In genomic region chr11:70229737-70230136, GRCh38 we compare ENCODE assay signal across 24 cellular contexts. TPM values are rescaled to one million over a fixed set of nuclear protein-coding genes. Genes with fewer than 3 reads are reported as not detected.
DNase-seq lines count a peak whose midpoint lies in the region; ATAC-seq, FAIRE-seq and TF ChIP-seq lines count a peak whose summit lies in the region.
"Had no signal": no experiment of that assay in that cellular context is flagged by ENCODE, and none has a peak within 500 bp of the region (broad histone marks: within the 10 kb centered on the region; RNA-seq: fewer than 3 reads in every experiment).

No MANE protein-coding gene starts in this region.

- CTCF ChIA-PET in Caco-2 (lab: Charles Lee) = no interaction called here

- no CpG with 5 or more reads among the region's 10 CpGs for WGBS in neuronal stem cell (ENCODE audit: extremely low coverage in 2 of 2, insufficient read length in 2 of 2, insufficient replicate concordance in 1 of 2), 2 donors

- peak overlapping the region; percentile 58 for H3K18ac ChIP-seq in neuronal stem cell (ENCODE audit: low read length)

- peak overlapping the region; percentile 29 for H3K27ac Mint-ChIP-seq in Caco-2 (ENCODE audit: unreplicated experiment)
- H3K27ac Mint-ChIP-seq: B cell; CD4-positive, CD25-positive, alpha-beta regulatory T cell; CD8-positive, alpha-beta T cell; H9 had no signal

- no peak overlapping the region for H3K9ac ChIP-seq in Karpas-422 (ENCODE audit: low read length)
- no peak overlapping the region for H3K9ac ChIP-seq in kidney (ENCODE audit: low read length in 2 of 2)
- H3K9ac ChIP-seq in neuronal stem cell (ENCODE audit: low read depth, low read length, poor library complexity) = no peak overlapping the region
- H3K9ac ChIP-seq: BLaER1, GM23248 had no signal

- H3K4me2 ChIP-seq in Karpas-422 (ENCODE audit: low read depth, low read length, poor library complexity, severe bottlenecking) (no peak overlapping the region), neuronal stem cell (ENCODE audit: insufficient read depth, low read length, poor library complexity, severe bottlenecking) (no peak overlapping the region)
- H3K4me2 ChIP-seq: BLaER1 had no signal

- H3K27me3 Mint-ChIP-seq in Caco-2 (ENCODE audit: insufficient read depth, unreplicated experiment) = no peaks in the 10 kb centered on the region

- H3K27me3 ChIP-seq in Caco-2 (replicated peaks; ENCODE audit: control insufficient read depth, insufficient read depth, low read length) (no peaks in the 10 kb centered on the region), Karpas-422 (ENCODE audit: low read length) (no peaks in the 10 kb centered on the region), neuronal stem cell (ENCODE audit: control insufficient read depth in 3 of 3, insufficient read depth in 3 of 3, low read depth in 1 of 3, low read length in 3 of 3) (peaks cover 0 to 14% (median 0%) of the 10 kb centered on the region in 3 experiments), upper lobe of right lung (no peaks in the 10 kb centered on the region)
- H3K27me3 ChIP-seq: BLaER1 had no signal

- H3K79me1 ChIP-seq in neuronal stem cell (ENCODE audit: low read depth, low read length) = no peaks in the 10 kb centered on the region

- no peak overlapping the region for H4K91ac ChIP-seq in neuronal stem cell (ENCODE audit: low read depth, low read length, poor library complexity)

- DNase-seq in Caco-2 (no peak), Karpas-422 (peak; percentile 4), kidney (peak; percentile 38), neuronal stem cell (ENCODE audit: low spot score) (no peak), upper lobe of right lung (no peak), NCI-H1048 (lab: John Stamatoyannopoulos, UW) (no peak), NCI-H128 (lab: John Stamatoyannopoulos, UW; ENCODE audit: unreplicated experiment) (no peak)
- DNase-seq: CD4-positive, CD25-positive, alpha-beta regulatory T cell; CD8-positive, alpha-beta T cell; DMS 273 treated with DMSO at 0.1 percent for 48 hours; DMS79; GF-D8; GM23248; H9 had no signal

- no peak overlapping the region for H3K4me3 Mint-ChIP-seq in Caco-2 (ENCODE audit: unreplicated experiment)
- H3K4me3 Mint-ChIP-seq: B cell; CD4-positive, CD25-positive, alpha-beta regulatory T cell; CD8-positive, alpha-beta T cell; H9 had no signal

- H3K9me3 ChIP-seq in Caco-2 (no peaks in the 10 kb centered on the region), Karpas-422 (ENCODE audit: low read length) (no peaks in the 10 kb centered on the region), kidney (ENCODE audit: control insufficient read depth in 1 of 2, low read length in 2 of 2) (no peaks in the 10 kb centered on the region), neuronal stem cell (replicated peaks in 1 of 2; ENCODE audit: control insufficient read depth in 2 of 2, insufficient read depth in 1 of 2, low read depth in 1 of 2, low read length in 2 of 2) (peaks cover 0 to 4% of the 10 kb centered on the region in 2 donors), upper lobe of right lung (no peaks in the 10 kb centered on the region)
- H3K9me3 ChIP-seq: BLaER1 had no signal

- TF ChIP-seq CTCF in Caco-2 (IDR thresholded peaks at IDR 0.05; ENCODE audit: insufficient read depth in 1 of 2, low read depth in 1 of 2, low read length in 1 of 2, severe bottlenecking in 1 of 2, unreplicated experiment in 1 of 2) = no peak
- no peak for TF ChIP-seq CTCF in kidney (IDR thresholded peaks at IDR 0.05; ENCODE audit: borderline replicate concordance, extremely low read depth, insufficient read depth)
- no peak for TF ChIP-seq CTCF in upper lobe of right lung (IDR thresholded peaks at IDR 0.05)

- no peaks in the 10 kb centered on the region for H3K79me2 ChIP-seq in Karpas-422 (ENCODE audit: low read length)

- no peaks in the 10 kb centered on the region for H3K9me2 ChIP-seq in Karpas-422 (replicated peaks; ENCODE audit: insufficient read depth, low read length)

- no peak overlapping the region for H3K14ac ChIP-seq in neuronal stem cell (ENCODE audit: low read length)

- ATAC-seq in upper lobe of right lung (no peak), GM21526 (IDR thresholded peaks at IDR 0.05; ENCODE audit: low FRiP score, unreplicated experiment) (no peak)
- ATAC-seq: CD8-positive, alpha-beta T cell; HCT116 had no signal

- H3K36me3 Mint-ChIP-seq in Caco-2 (ENCODE audit: insufficient read depth, unreplicated experiment) = no peaks in the 10 kb centered on the region
- H3K36me3 Mint-ChIP-seq: CD4-positive, CD25-positive, alpha-beta regulatory T cell; CD8-positive, alpha-beta T cell had no signal

- H3K36me3 ChIP-seq in Caco-2 (ENCODE audit: control insufficient read depth, insufficient read depth, low read length) = no peaks in the 10 kb centered on the region
- no peaks in the 10 kb centered on the region for H3K36me3 ChIP-seq in Karpas-422 (ENCODE audit: insufficient read depth, low read length)
- no peaks in the 10 kb centered on the region for H3K36me3 ChIP-seq in kidney (ENCODE audit: control insufficient read depth in 1 of 2, insufficient read depth in 2 of 2, low read length in 2 of 2)
- H3K36me3 ChIP-seq in neuronal stem cell (replicated peaks in 1 of 2; ENCODE audit: control insufficient read depth in 2 of 2, insufficient read depth in 2 of 2, low read length in 2 of 2) = no peaks in the 10 kb centered on the region
- H3K36me3 ChIP-seq in upper lobe of right lung = no peaks in the 10 kb centered on the region
- H3K36me3 ChIP-seq: BLaER1 had no signal

- H3K4ac ChIP-seq in neuronal stem cell (ENCODE audit: low read length) = no peak overlapping the region

- FAIRE-seq in kidney (lab: Jason Lieb, UNC) = no peak
- FAIRE-seq: A204.1, D721Med, GM12891, GM18507 had no signal

- no peak overlapping the region for H3K23ac ChIP-seq in neuronal stem cell (ENCODE audit: low read depth, low read length, poor library complexity)

- no TSS peak for BruUV-seq in Caco-2 (replicated peaks; lab: Mats Ljungman, UMichigan)

- intact Hi-C loops in Caco-2 (cut with micrococcal nuclease; ENCODE audit: unreplicated experiment) (loop anchor here (5.0 kb wide), 1 partner anchor 43 kb away; the partner anchor contains the start of gene PPFIA1), kidney (cut with DNase I) (no loop called here), upper lobe of right lung (cut with DNase I) (no loop called here)

- H2BK12ac ChIP-seq in neuronal stem cell (ENCODE audit: low read length) = no peak overlapping the region

- peaks cover 21% of the 10 kb centered on the region for H3K4me1 Mint-ChIP-seq in Caco-2 (ENCODE audit: low read depth, unreplicated experiment)
- H3K4me1 Mint-ChIP-seq: B cell; CD4-positive, CD25-positive, alpha-beta regulatory T cell had no signal

- H4K8ac ChIP-seq in neuronal stem cell (ENCODE audit: low read depth, low read length) = peak overlapping the region; percentile 31

- H2BK15ac ChIP-seq in neuronal stem cell (ENCODE audit: low read length) = no peak overlapping the region

- POLR2A ChIA-PET in Caco-2 (lab: Charles Lee) = no interaction called here

- peaks cover 18% of the 10 kb centered on the region for H3K4me1 ChIP-seq in Caco-2
- H3K4me1 ChIP-seq in Karpas-422 (ENCODE audit: low read length) = peaks cover 13% of the 10 kb centered on the region
- peaks cover 0 to 6% of the 10 kb centered on the region in 2 donors for H3K4me1 ChIP-seq in kidney (ENCODE audit: control insufficient read depth in 1 of 2, insufficient read depth in 1 of 2, low read depth in 1 of 2, low read length in 2 of 2)
- peaks cover 2 to 5% of the 10 kb centered on the region in 2 donors for H3K4me1 ChIP-seq in neuronal stem cell (ENCODE audit: control insufficient read depth in 2 of 2, insufficient read depth in 1 of 2, low read depth in 1 of 2, low read length in 2 of 2)
- H3K4me1 ChIP-seq in upper lobe of right lung = no peaks in the 10 kb centered on the region

- H3K4me3 ChIP-seq in Caco-2 (ENCODE audit: low read depth, low read length) (no peak overlapping the region), Karpas-422 (ENCODE audit: low read length) (no peak overlapping the region), kidney (ENCODE audit: low read length in 2 of 2) (no peak overlapping the region), neuronal stem cell (ENCODE audit: low read length in 2 of 2) (no peak overlapping the region), upper lobe of right lung (no peak overlapping the region)
- H3K4me3 ChIP-seq: BLaER1, GM23248 had no signal

- no peak overlapping the region for H2AFZ ChIP-seq in Karpas-422 (ENCODE audit: low read length)
- H2AFZ ChIP-seq in neuronal stem cell (ENCODE audit: low read length) = no peak overlapping the region
- H2AFZ ChIP-seq: GM23248 had no signal

- H4K20me1 ChIP-seq in Karpas-422 (ENCODE audit: insufficient read depth, low read depth, low read length) = no peaks in the 10 kb centered on the region
- H4K20me1 ChIP-seq: BLaER1 had no signal

- no peak overlapping the region for H2BK120ac ChIP-seq in neuronal stem cell (ENCODE audit: low read depth, low read length)

- H3K27ac ChIP-seq in Karpas-422 (ENCODE audit: low read length) (no peak overlapping the region), kidney (ENCODE audit: low read depth in 2 of 2, low read length in 2 of 2) (no peak overlapping the region), neuronal stem cell (replicated peaks; ENCODE audit: low read length) (no peak overlapping the region), upper lobe of right lung (no peak overlapping the region)
- H3K27ac ChIP-seq: 22Rv1, BLaER1, C4-2B, GM23248 had no signal

- H3K9me3 Mint-ChIP-seq in Caco-2 (ENCODE audit: unreplicated experiment) = no peaks in the 10 kb centered on the region
- H3K9me3 Mint-ChIP-seq: CD8-positive, alpha-beta T cell had no signal

- H2AK5ac ChIP-seq in neuronal stem cell (ENCODE audit: low read depth, low read length) = peak overlapping the region; percentile 29

- peak overlapping the region; percentile 17 for H2BK5ac ChIP-seq in neuronal stem cell (ENCODE audit: low read length)

RNA-seq across cellular contexts. Expression of gene FADD, which starts 26.6 kb away (rescaled TPM):
- total RNA-seq in Caco-2 (2022) = 45.8 and 51.3 TPM in 2 replicates
- total RNA-seq in Karpas-422 (2014; rRNA removed; shearing (Covaris generic); ENCODE audit: low replicate concordance) = 19.8 and 39.5 TPM in 2 replicates
- total RNA-seq in kidney = 31.5 TPM
- 27.8 TPM for polyA plus RNA-seq in kidney (ENCODE audit: insufficient read depth, low read depth, low replicate concordance)
- 18.3 TPM for polyA plus RNA-seq in neuronal stem cell (2013, experiment 1 of 2)
- 18.4 TPM for polyA plus RNA-seq in neuronal stem cell (2013, experiment 2 of 2)
- 21.3 TPM for total RNA-seq in upper lobe of right lung

RNA-seq across cellular contexts. Expression of gene PPFIA1, which starts 40.8 kb away (rescaled TPM):
- total RNA-seq in Caco-2 (2022) = 148 TPM in 2 replicates
- 24.6 and 50.1 TPM in 2 replicates for total RNA-seq in Karpas-422 (2014; rRNA removed; shearing (Covaris generic); ENCODE audit: low replicate concordance)
- 53.0 TPM for total RNA-seq in kidney
- 19.1 TPM for polyA plus RNA-seq in kidney (ENCODE audit: insufficient read depth, low read depth, low replicate concordance)
- 27.6 TPM for polyA plus RNA-seq in neuronal stem cell (2013, experiment 1 of 2)
- 28.2 TPM for polyA plus RNA-seq in neuronal stem cell (2013, experiment 2 of 2)
- total RNA-seq in upper lobe of right lung = 73.3 TPM

Comparison
In these comparisons a context has a peak if more than half of its experiments do, and no peak if none do; other contexts are left out.
1. DNase-seq: peak in Karpas-422 (single experiment) and kidney (single experiment); none in Caco-2 (0 of 2), neuronal stem cell (single experiment), upper lobe of right lung (single experiment), NCI-H1048 (single experiment) and NCI-H128 (single experiment).